Comparison of ENCODE assay signal across 1 cellular context in genomic region chr12:13592063-13592942, GRCh38.
TF ChIP-seq lines count a peak whose summit lies in the region.

No MANE protein-coding gene starts in this region.

TF ChIP-seq in GM12878, 131 proteins besides CTCF, POLR2A, EP300 and RAD21 (continued from another document and continues in another):
- TF ChIP-seq ZBTB40 (IDR thresholded peaks at IDR 0.05; ENCODE audit: borderline replicate concordance), result no peak
- no peak for TF ChIP-seq CEBPB (IDR thresholded peaks at IDR 0.05; ENCODE audit: borderline replicate concordance in 1 of 2, low read depth in 2 of 2, low read length in 2 of 2)
- TF ChIP-seq HDAC2 (IDR thresholded peaks at IDR 0.05), result no peak
- TF ChIP-seq PAX5 (IDR thresholded peaks at IDR 0.05; ENCODE audit: borderline replicate concordance, low read depth, low read length), result peak; percentile 90
- no peak for TF ChIP-seq ASH2L (IDR thresholded peaks at IDR 0.05; ENCODE audit: borderline replicate concordance, low read depth)
- no peak for TF ChIP-seq SIN3A (IDR thresholded peaks at IDR 0.05; ENCODE audit: low read depth, low read length)
- TF ChIP-seq RFX5 (IDR thresholded peaks at IDR 0.05; ENCODE audit: low read depth, low read length), result no peak
- TF ChIP-seq NBN (IDR thresholded peaks at IDR 0.05), result peak; percentile 76
- TF ChIP-seq ZBTB11 (CRISPR knock-in tag; IDR thresholded peaks at IDR 0.05), result no peak
- TF ChIP-seq IRF3 (IDR thresholded peaks at IDR 0.05), result no peak
- TF ChIP-seq ATF2 (IDR thresholded peaks at IDR 0.05; ENCODE audit: low read length), result 0 out of 2 replicates have a peak, but pooled peaks have one; percentile 7
- no peak for TF ChIP-seq FOS (IDR thresholded peaks at IDR 0.05; ENCODE audit: borderline replicate concordance, extremely low read depth, insufficient read length)
- peak; percentile 90 for TF ChIP-seq ZNF24 (IDR thresholded peaks at IDR 0.05)
- no peak for TF ChIP-seq KDM1A (IDR thresholded peaks at IDR 0.05; ENCODE audit: borderline replicate concordance)
- no peak for TF ChIP-seq IRF5 (IDR thresholded peaks at IDR 0.05; ENCODE audit: borderline replicate concordance)
- no peak for TF ChIP-seq ZNF592 (IDR thresholded peaks at IDR 0.05)
- no peak for TF ChIP-seq SUPT20H (IDR thresholded peaks at IDR 0.05; ENCODE audit: borderline replicate concordance, control insufficient read depth, low read depth, low read length)
- TF ChIP-seq SREBF1 (IDR thresholded peaks at IDR 0.05; ENCODE audit: low read length), result no peak
- no peak for TF ChIP-seq USF2 (IDR thresholded peaks at IDR 0.05; ENCODE audit: borderline replicate concordance, low read depth, low read length)
- TF ChIP-seq CREB1 (IDR thresholded peaks at IDR 0.05; ENCODE audit: low read depth), result no peak
- TF ChIP-seq BHLHE40 (IDR thresholded peaks at IDR 0.05; ENCODE audit: borderline replicate concordance in 1 of 2, low read depth in 2 of 2, low read length in 1 of 2), result peak in 1 of 2 experiments; percentile 4; a peak in 1 of 4 replicates
- TF ChIP-seq BACH1 (IDR thresholded peaks at IDR 0.05; ENCODE audit: borderline replicate concordance), result no peak; the same call in 1 of the 2 replicates
- TF ChIP-seq JUND (IDR thresholded peaks at IDR 0.05; ENCODE audit: low read depth, low read length), result no peak
- TF ChIP-seq GATAD2B (conservative IDR thresholded peaks at IDR 0.05; ENCODE audit: low read depth), result peak; percentile 58; the same call in 1 of the 2 replicates
- no peak; the same call in 1 of the 2 replicates for TF ChIP-seq ZNF207 (IDR thresholded peaks at IDR 0.05; ENCODE audit: borderline replicate concordance)
- TF ChIP-seq CBFB (IDR thresholded peaks at IDR 0.05; ENCODE audit: low read depth), result no peak
- TF ChIP-seq MYC (IDR thresholded peaks at IDR 0.05; ENCODE audit: insufficient read depth, insufficient read length, insufficient replicate concordance, low read length, severe bottlenecking), result no peak
- no peak for TF ChIP-seq SUZ12 (IDR thresholded peaks at IDR 0.05; ENCODE audit: unreplicated experiment)
- no peak for TF ChIP-seq YBX1 (IDR thresholded peaks at IDR 0.05)
- no peak for TF ChIP-seq ZNF622 (IDR thresholded peaks at IDR 0.05)
- no peak for TF ChIP-seq ELK1 (IDR thresholded peaks at IDR 0.05; ENCODE audit: low read depth, low read length)
- TF ChIP-seq HCFC1 (IDR thresholded peaks at IDR 0.05; ENCODE audit: low read length), result no peak
- no peak for TF ChIP-seq SRF (IDR thresholded peaks at IDR 0.05; ENCODE audit: low read depth in 2 of 2, low read length in 2 of 2)
- no peak for TF ChIP-seq ZBTB33 (IDR thresholded peaks at IDR 0.05)
- peak; percentile 82 for TF ChIP-seq SMARCA5 (IDR thresholded peaks at IDR 0.05)
- no peak for TF ChIP-seq STAT3 (IDR thresholded peaks at IDR 0.05; ENCODE audit: low read depth, low read length)
- no peak for TF ChIP-seq NFXL1 (IDR thresholded peaks at IDR 0.05; ENCODE audit: borderline replicate concordance)
- no peak for TF ChIP-seq ZSCAN29 (IDR thresholded peaks at IDR 0.05)
- TF ChIP-seq ZNF384 (IDR thresholded peaks at IDR 0.05; ENCODE audit: borderline replicate concordance, low read depth, low read length), result no peak
- TF ChIP-seq KAT2A (conservative IDR thresholded peaks at IDR 0.05; ENCODE audit: control insufficient read depth, low read depth, low read length), result no peak
- TF ChIP-seq IKZF1 (conservative IDR thresholded peaks at IDR 0.05), result peak; percentile 81
- no peak for TF ChIP-seq ESRRA (IDR thresholded peaks at IDR 0.05; ENCODE audit: low read length)
- TF ChIP-seq RBBP5 (conservative IDR thresholded peaks at IDR 0.05), result no peak
- peak; percentile 49; the same call in 1 of the 2 replicates for TF ChIP-seq EED (IDR thresholded peaks at IDR 0.05; ENCODE audit: low read depth)
